Comparison of ENCODE assay signal across 29 cellular contexts in the genomic region with DNA sequence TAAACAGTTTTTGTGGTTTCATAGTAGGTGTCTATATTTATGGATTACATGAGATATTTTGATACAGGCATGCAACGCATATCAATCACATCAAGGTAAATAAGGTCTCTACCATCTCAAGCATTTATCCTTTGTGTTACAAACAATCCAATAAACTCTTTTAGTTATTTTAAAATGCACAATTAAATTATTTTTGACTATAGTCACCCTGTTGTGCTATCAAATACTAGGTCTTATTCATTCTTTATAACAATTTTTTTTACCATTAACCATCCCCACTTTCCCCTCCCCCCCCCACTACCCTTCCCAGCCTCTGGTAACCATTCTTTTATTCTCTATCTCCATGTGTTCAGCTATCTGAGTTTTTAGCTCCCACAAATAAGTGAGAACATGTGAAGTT.
"Had no signal": no experiment of that assay in that cellular context is flagged by ENCODE, and none has a peak within 500 bp of the region (broad histone marks: within the 10 kb centered on the region; RNA-seq: fewer than 3 reads in every experiment).

No MANE protein-coding gene starts in this region.

- H3K9me3 ChIP-seq: colonic mucosa, esophagus muscularis mucosa, gastrocnemius medialis, gastroesophageal sphincter, heart left ventricle, heart right ventricle had no signal

- H3K9me3 Mint-ChIP-seq: endodermal cell had no signal

- ATAC-seq: effector memory CD8-positive, alpha-beta T cell; esophagus mucosa; foreskin keratinocyte; gastrocnemius medialis; gastroesophageal sphincter; heart left ventricle; heart right ventricle had no signal

- H3K4me3 Mint-ChIP-seq: dendritic cell treated with granulocyte-macrophage colony-stimulating factor and Interleukin-4, amounts not matched to agents 40 ng/mL and 50 ng/mL, for 4 days; effector memory CD8-positive, alpha-beta T cell; endodermal cell had no signal

- H3K27me3 Mint-ChIP-seq: dendritic cell treated with granulocyte-macrophage colony-stimulating factor and Interleukin-4, amounts not matched to agents 40 ng/mL and 50 ng/mL, for 4 days; effector memory CD8-positive, alpha-beta T cell had no signal

- FAIRE-seq: colon, endometrium, endothelial cell of umbilical vein, frontal cortex had no signal

- H3K27ac ChIP-seq: colonic mucosa, coronary artery, dorsolateral prefrontal cortex, epithelial cell of prostate, esophagus muscularis mucosa, esophagus squamous epithelium, foreskin keratinocyte, gastrocnemius medialis, gastroesophageal sphincter, heart left ventricle, heart right ventricle had no signal

- H3K27ac Mint-ChIP-seq: dendritic cell treated with granulocyte-macrophage colony-stimulating factor and Interleukin-4, amounts not matched to agents 40 ng/mL and 50 ng/mL, for 4 days; effector memory CD8-positive, alpha-beta T cell; endodermal cell had no signal

- H3K4me1 ChIP-seq: colonic mucosa, esophagus muscularis mucosa, esophagus squamous epithelium, foreskin keratinocyte, gastrocnemius medialis, gastroesophageal sphincter, heart left ventricle, heart right ventricle had no signal

- H3K27me3 ChIP-seq: colonic mucosa, dorsolateral prefrontal cortex, esophagus muscularis mucosa, esophagus squamous epithelium, foreskin keratinocyte, gastrocnemius medialis, gastroesophageal sphincter, heart left ventricle, heart right ventricle had no signal

- H3K4me3 ChIP-seq: colonic mucosa, coronary artery, dorsolateral prefrontal cortex, esophagus muscularis mucosa, esophagus squamous epithelium, gastrocnemius medialis, gastroesophageal sphincter, heart left ventricle, heart right ventricle had no signal

- DNase-seq: colonic mucosa; cortex of kidney; dermis blood vessel endothelial cell; dorsolateral prefrontal cortex; effector CD4-positive, alpha-beta T cell; effector CD8-positive, alpha-beta T cell; effector memory CD4-positive, alpha-beta T cell; effector memory CD8-positive, alpha-beta T cell; endodermal cell; erythroblast; esophagus squamous epithelium; foreskin fibroblast; foreskin keratinocyte; foreskin melanocyte; gastrocnemius medialis; glutamatergic neuron; head of caudate nucleus; heart left ventricle; heart right ventricle had no signal

- H3K36me3 ChIP-seq: colonic mucosa, esophagus muscularis mucosa, esophagus squamous epithelium, gastrocnemius medialis, gastroesophageal sphincter, heart left ventricle, heart right ventricle had no signal
